ENCODE assay signal across 1 cellular context in genomic region chr3:83500422-83500821, GRCh38.
TF ChIP-seq lines count a peak whose summit lies in the region.

No MANE protein-coding gene starts in this region.

TF ChIP-seq in HepG2, 621 proteins besides CTCF, POLR2A, EP300 and RAD21 (continued from another document and continues in another):
- TF ChIP-seq MAX (IDR thresholded peaks at IDR 0.05) (peak; percentile 71), FOXA3 (CRISPR knock-in tag; IDR thresholded peaks at IDR 0.05) (peak; percentile 55; the same call in 1 of the 2 replicates), MEIS2 (CRISPR knock-in tag; IDR thresholded peaks at IDR 0.05) (no peak), ZNF33B (CRISPR knock-in tag; IDR thresholded peaks at IDR 0.05) (no peak), ZNF747 (CRISPR knock-in tag; IDR thresholded peaks at IDR 0.05; ENCODE audit: borderline replicate concordance) (no peak), IRF9 (CRISPR knock-in tag; IDR thresholded peaks at IDR 0.05; ENCODE audit: borderline replicate concordance) (no peak), ZBTB39 (CRISPR knock-in tag; IDR thresholded peaks at IDR 0.05) (no peak), JDP2 (CRISPR knock-in tag; IDR thresholded peaks at IDR 0.05; ENCODE audit: borderline replicate concordance) (no peak), SOX13 (IDR thresholded peaks at IDR 0.05) (peak; percentile 83), SOX13 (CRISPR knock-in tag; conservative IDR thresholded peaks at IDR 0.05 in 1 of 2, IDR thresholded peaks at IDR 0.05 in 1 of 2) (peak in 1 of 2 experiments; percentile 83; a peak in 2 of 4 replicates), ZNF569 (CRISPR knock-in tag; IDR thresholded peaks at IDR 0.05; ENCODE audit: borderline replicate concordance) (no peak), ATRX (CRISPR knock-in tag; IDR thresholded peaks at IDR 0.05; ENCODE audit: borderline replicate concordance) (no peak), REPIN1 (CRISPR knock-in tag; IDR thresholded peaks at IDR 0.05; ENCODE audit: borderline replicate concordance, low read depth) (no peak; the same call in 1 of the 2 replicates), USF2 (IDR thresholded peaks at IDR 0.05; ENCODE audit: low read depth, low read length) (peak; percentile 57), USF2 (CRISPR knock-in tag; IDR thresholded peaks at IDR 0.05; ENCODE audit: borderline replicate concordance) (peak; percentile 67; the same call in 1 of the 2 replicates), XRCC5 (optimal IDR thresholded peaks at IDR 0.05; ENCODE audit: low read length) (no peak), ZNF780A (CRISPR knock-in tag; IDR thresholded peaks at IDR 0.05) (no peak), ZNF513 (CRISPR knock-in tag; conservative IDR thresholded peaks at IDR 0.05) (no peak), HIVEP1 (CRISPR knock-in tag; IDR thresholded peaks at IDR 0.05) (no peak), ZNF431 (CRISPR knock-in tag; IDR thresholded peaks at IDR 0.05; ENCODE audit: borderline replicate concordance, low read depth) (peak; percentile 59; the same call in 1 of the 2 replicates), ZBTB21 (CRISPR knock-in tag; IDR thresholded peaks at IDR 0.05) (peak; percentile 43; the same call in 1 of the 2 replicates), NFIB (CRISPR knock-in tag; IDR thresholded peaks at IDR 0.05; ENCODE audit: borderline replicate concordance) (no peak), ZNF781 (CRISPR knock-in tag; IDR thresholded peaks at IDR 0.05; ENCODE audit: borderline replicate concordance, not compliant biosample characterization) (no peak), TOPORS (CRISPR knock-in tag; IDR thresholded peaks at IDR 0.05) (no peak), SKIL (CRISPR knock-in tag; IDR thresholded peaks at IDR 0.05; ENCODE audit: borderline replicate concordance) (no peak), ZNF367 (CRISPR knock-in tag; IDR thresholded peaks at IDR 0.05; ENCODE audit: borderline replicate concordance) (no peak), CBX5 (CRISPR knock-in tag; IDR thresholded peaks at IDR 0.05; ENCODE audit: borderline replicate concordance) (0 out of 2 replicates have a peak, but pooled peaks have one; percentile 71), ZNF790 (CRISPR knock-in tag; IDR thresholded peaks at IDR 0.05; ENCODE audit: borderline replicate concordance) (no peak), TEAD3 (CRISPR knock-in tag; optimal IDR thresholded peaks at IDR 0.05; ENCODE audit: borderline replicate concordance) (no peak), ZMAT3 (CRISPR knock-in tag; conservative IDR thresholded peaks at IDR 0.05) (no peak), NFIC (IDR thresholded peaks at IDR 0.05; ENCODE audit: low read length) (peak; percentile 62; the same call in 1 of the 2 replicates), MED13 (CRISPR knock-in tag; IDR thresholded peaks at IDR 0.05) (no peak), E2F2 (CRISPR knock-in tag; IDR thresholded peaks at IDR 0.05; ENCODE audit: borderline replicate concordance) (no peak), RFXANK (CRISPR knock-in tag; IDR thresholded peaks at IDR 0.05) (no peak), KDM3A (CRISPR knock-in tag; IDR thresholded peaks at IDR 0.05; ENCODE audit: low read depth) (no peak), NCOA1 (CRISPR knock-in tag; IDR thresholded peaks at IDR 0.05) (0 out of 2 replicates have a peak, but pooled peaks have one; percentile 23), NKX3-1 (CRISPR knock-in tag; IDR thresholded peaks at IDR 0.05) (no peak), MEF2D (CRISPR knock-in tag; IDR thresholded peaks at IDR 0.05) (peak; percentile 68; the same call in 1 of the 2 replicates), ZNF230 (CRISPR knock-in tag; IDR thresholded peaks at IDR 0.05) (no peak), ZBTB7A (CRISPR knock-in tag; IDR thresholded peaks at IDR 0.05) (no peak), JUN (CRISPR knock-in tag; IDR thresholded peaks at IDR 0.05) (0 out of 2 replicates have a peak, but pooled peaks have one; percentile 35), POGZ (CRISPR knock-in tag; IDR thresholded peaks at IDR 0.05) (peak; percentile 85), ZNF446 (CRISPR knock-in tag; IDR thresholded peaks at IDR 0.05) (no peak), GMEB1 (CRISPR knock-in tag; IDR thresholded peaks at IDR 0.05; ENCODE audit: borderline replicate concordance) (no peak), ZNF878 (CRISPR knock-in tag; IDR thresholded peaks at IDR 0.05) (no peak; the same call in 1 of the 2 replicates), ZBTB34 (CRISPR knock-in tag; IDR thresholded peaks at IDR 0.05) (peak; percentile 48; the same call in 1 of the 2 replicates), FOXP4 (CRISPR knock-in tag; IDR thresholded peaks at IDR 0.05) (no peak), KDM2A (CRISPR knock-in tag; IDR thresholded peaks at IDR 0.05; ENCODE audit: borderline replicate concordance, low read depth) (0 out of 2 replicates have a peak, but pooled peaks have one; percentile 34), NFE2L2 (IDR thresholded peaks at IDR 0.05; ENCODE audit: low read length) (peak; percentile 98), ZBTB1 (CRISPR knock-in tag; IDR thresholded peaks at IDR 0.05; ENCODE audit: borderline replicate concordance) (no peak), YY1 (IDR thresholded peaks at IDR 0.05; ENCODE audit: insufficient read depth, insufficient replicate concordance, low read depth, low read length) (no peak), CENPBD1 (CRISPR knock-in tag; IDR thresholded peaks at IDR 0.05; ENCODE audit: borderline replicate concordance, low read depth) (no peak), ESRRA (CRISPR knock-in tag; IDR thresholded peaks at IDR 0.05; ENCODE audit: low read depth) (0 out of 2 replicates have a peak, but pooled peaks have one; percentile 35)
